Comparison of ENCODE assay signal across 1 cellular context in genomic region chr12:118135788-118136558, GRCh38.
A peak's percentile ranks its signal among the peaks of the same experiment; 100 is the strongest.
TF ChIP-seq lines count a peak whose summit lies in the region.

Gene PEBP1 (plus strand): TSS chr12:118136124. CDS start chr12:118136210, 86 bp downstream.

TF ChIP-seq in H1, 55 proteins besides CTCF, POLR2A, EP300 and RAD21:
- TF ChIP-seq POLR2AphosphoS5 (IDR thresholded peaks at IDR 0.05; ENCODE audit: low read depth, low read length) (peak; percentile 83; the same call in 1 of the 2 replicates), ZNF274 (IDR thresholded peaks at IDR 0.05; ENCODE audit: borderline replicate concordance, extremely low read depth, low read length) (no peak), YY1 (IDR thresholded peaks at IDR 0.05; ENCODE audit: low read depth, low read length) (no peak), PHF8 (conservative IDR thresholded peaks at IDR 0.05; ENCODE audit: low read depth, low read length) (peak; percentile 74), CHD2 (IDR thresholded peaks at IDR 0.05; ENCODE audit: low read length) (peak; percentile 82), MAX (IDR thresholded peaks at IDR 0.05) (peak; percentile 92), CTBP2 (IDR thresholded peaks at IDR 0.05; ENCODE audit: borderline replicate concordance, insufficient read depth, insufficient read length, low read length) (no peak), SIN3A (conservative IDR thresholded peaks at IDR 0.05 in 1 of 2, IDR thresholded peaks at IDR 0.05 in 1 of 2; ENCODE audit: low read depth in 1 of 2, low read length in 2 of 2) (0 out of 4 replicates have a peak, but pooled peaks of 1 of the 2 experiments have one; percentile 52), ASH2L (IDR thresholded peaks at IDR 0.05; ENCODE audit: low read length) (peak; percentile 81), BRCA1 (IDR thresholded peaks at IDR 0.05; ENCODE audit: low read depth, low read length) (0 out of 2 replicates have a peak, but pooled peaks have one; percentile 54), TAF1 (IDR thresholded peaks at IDR 0.05; ENCODE audit: low read depth, low read length) (peak; percentile 77; the same call in 1 of the 2 replicates), EZH2 (IDR thresholded peaks at IDR 0.05; ENCODE audit: low read depth, low read length, severe bottlenecking) (no peak), MAFK (IDR thresholded peaks at IDR 0.05; ENCODE audit: low read depth, low read length) (no peak), RNF2 (IDR thresholded peaks at IDR 0.05; ENCODE audit: borderline replicate concordance, low read depth, low read length, missing control alignments, poor library complexity, severe bottlenecking) (no peak), HDAC6 (IDR thresholded peaks at IDR 0.05; ENCODE audit: low read depth, low read length) (no peak), KDM1A (IDR thresholded peaks at IDR 0.05; ENCODE audit: borderline replicate concordance, low read length) (no peak), RBBP5 (IDR thresholded peaks at IDR 0.05; ENCODE audit: borderline replicate concordance, low read depth, low read length) (peak; percentile 87), TEAD4 (IDR thresholded peaks at IDR 0.05; ENCODE audit: low read depth, low read length) (no peak), CHD1 (IDR thresholded peaks at IDR 0.05; ENCODE audit: low read depth, low read length) (no peak), FOSL1 (IDR thresholded peaks at IDR 0.05; ENCODE audit: insufficient read depth, low read depth, low read length) (no peak), TBP (IDR thresholded peaks at IDR 0.05; ENCODE audit: low read depth, low read length) (peak; percentile 60; the same call in 1 of the 2 replicates), TAF7 (optimal IDR thresholded peaks at IDR 0.05; ENCODE audit: borderline replicate concordance, low read depth, low read length) (no peak), HDAC2 (IDR thresholded peaks at IDR 0.05; ENCODE audit: borderline replicate concordance in 1 of 2, low read depth in 2 of 2, low read length in 2 of 2) (peak; percentile 7 to 59; a peak in 1 of 4 replicates), ATF3 (IDR thresholded peaks at IDR 0.05; ENCODE audit: insufficient read depth, low read depth, low read length) (no peak), BACH1 (IDR thresholded peaks at IDR 0.05; ENCODE audit: low read length) (peak; percentile 77), SAP30 (IDR thresholded peaks at IDR 0.05; ENCODE audit: insufficient read depth, insufficient replicate concordance, low read length) (no peak), GTF2F1 (IDR thresholded peaks at IDR 0.05; ENCODE audit: borderline replicate concordance, low read depth, low read length) (0 out of 2 replicates have a peak, but pooled peaks have one; percentile 23), CREB1 (IDR thresholded peaks at IDR 0.05) (peak; percentile 80), USF2 (IDR thresholded peaks at IDR 0.05; ENCODE audit: low read length) (no peak), CBX5 (IDR thresholded peaks at IDR 0.05; ENCODE audit: low read depth, low read length) (no peak), KDM4A (IDR thresholded peaks at IDR 0.05; ENCODE audit: low read depth, low read length, severe bottlenecking) (peak; percentile 80)
- TF ChIP-seq, protein P1, sequence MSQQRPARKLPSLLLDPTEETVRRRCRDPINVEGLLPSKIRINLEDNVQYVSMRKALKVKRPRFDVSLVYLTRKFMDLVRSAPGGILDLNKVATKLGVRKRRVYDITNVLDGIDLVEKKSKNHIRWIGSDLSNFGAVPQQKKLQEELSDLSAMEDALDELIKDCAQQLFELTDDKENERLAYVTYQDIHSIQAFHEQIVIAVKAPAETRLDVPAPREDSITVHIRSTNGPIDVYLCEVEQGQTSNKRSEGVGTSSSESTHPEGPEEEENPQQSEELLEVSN (IDR thresholded peaks at IDR 0.05) = peak; percentile 83
